Comparison of ENCODE assay signal across 12 cellular contexts in the genomic region with DNA sequence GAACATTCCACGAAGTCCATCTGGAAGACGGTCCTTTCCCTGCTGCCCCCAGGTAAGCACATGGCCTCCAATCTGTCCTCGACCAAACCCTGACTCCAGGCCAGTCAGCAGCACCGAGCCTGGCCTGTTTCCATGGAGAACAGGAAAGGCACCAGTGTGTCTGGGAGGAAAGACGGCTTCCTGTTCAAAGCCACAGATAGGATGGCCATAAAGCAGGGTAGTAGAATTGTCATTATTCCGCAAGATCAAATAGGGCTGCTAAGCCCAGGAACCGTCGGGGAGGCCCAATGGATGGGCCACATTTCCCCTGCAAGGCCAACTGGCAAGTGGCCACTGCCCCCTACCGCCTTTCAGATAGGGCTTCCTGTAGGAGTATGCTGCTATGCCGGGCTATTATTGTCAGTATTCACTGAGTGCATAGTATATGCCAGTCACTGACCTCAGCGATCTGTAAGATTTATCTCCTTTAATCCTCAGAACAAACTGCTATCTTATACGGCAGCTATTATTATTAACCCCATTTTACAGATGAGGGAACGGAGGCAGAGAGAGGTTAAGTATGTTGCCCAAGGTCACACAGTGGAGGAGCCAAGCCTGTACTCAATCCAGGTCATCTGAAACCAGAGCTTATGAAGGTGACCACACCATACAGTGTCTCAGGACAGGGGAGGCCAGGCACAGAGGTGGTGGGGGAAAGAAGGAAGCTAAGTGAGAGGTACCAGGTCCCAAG. TPM values are rescaled to one million over a fixed set of nuclear protein-coding genes. Genes with fewer than 3 reads are reported as not detected.
DNase-seq lines count a peak whose midpoint lies in the region; ATAC-seq, FAIRE-seq and TF ChIP-seq lines count a peak whose summit lies in the region.
"Had no signal": no experiment of that assay in that cellular context is flagged by ENCODE, and none has a peak within 500 bp of the region (broad histone marks: within the 10 kb centered on the region; RNA-seq: fewer than 3 reads in every experiment).

No MANE protein-coding gene starts in this region.

- no peak overlapping the region for H3K14ac ChIP-seq in H1 (ENCODE audit: insufficient read length)

- TF ChIP-seq EP300 in H1 (IDR thresholded peaks at IDR 0.05; ENCODE audit: borderline replicate concordance in 1 of 2, low read depth in 2 of 2, low read length in 2 of 2), result no peak

- no peak for FAIRE-seq in H1 (lab: Jason Lieb, UNC)

- no peak overlapping the region for H2BK20ac ChIP-seq in H1 (ENCODE audit: low read length)

- no peak for TF ChIP-seq POLR2A in NB4 (IDR thresholded peaks at IDR 0.05; ENCODE audit: extremely low read depth, insufficient read length)
- TF ChIP-seq POLR2A in H1 (IDR thresholded peaks at IDR 0.05; ENCODE audit: control extremely low read depth in 1 of 2, low read depth in 2 of 2, low read length in 2 of 2), result no peak

- no peak overlapping the region for H2AFZ ChIP-seq in H1 (ENCODE audit: low read length)

- no peaks in the 10 kb centered on the region for H3K79me2 ChIP-seq in H1 (ENCODE audit: control insufficient read depth in 1 of 2, insufficient read depth in 2 of 2, low read length in 2 of 2)

- H3K4me3 Mint-ChIP-seq in naive B cell, result peak overlapping the region in 7 of 8 donors; percentile 34 to 81 (median 54)
- H3K4me3 Mint-ChIP-seq: activated T-cell treated with anti-CD3 and anti-CD28 coated beads, Interleukin-2, amount 50 U/mL, for 24 hours had no signal

- no peaks in the 10 kb centered on the region; the same call in 1 of the 2 replicates for H3K23me2 ChIP-seq in H1 (ENCODE audit: low read depth, low read length)

- H3K18ac ChIP-seq in H1 (ENCODE audit: extremely low read depth, low read length), result no peak overlapping the region

- H3K27me3 Mint-ChIP-seq in naive B cell, result no peaks in the 10 kb centered on the region
- H3K27me3 Mint-ChIP-seq: activated T-cell treated with anti-CD3 and anti-CD28 coated beads, Interleukin-2, amount 50 U/mL, for 24 hours had no signal

- no peak for ATAC-seq in naive B cell (ENCODE audit: low read depth in 2 of 2)

- no peak overlapping the region for H3K27ac ChIP-seq in H1 (ENCODE audit: low read depth, low read length)
- H3K27ac ChIP-seq: VCaP had no signal

- H3K56ac ChIP-seq in H1 (replicated peaks; ENCODE audit: insufficient read length, low read depth, low read length), result no peak overlapping the region

- H2BK15ac ChIP-seq in H1 (ENCODE audit: low read length), result no peak overlapping the region

- H4K91ac ChIP-seq in H1 (replicated peaks; ENCODE audit: insufficient read length, low read length), result no peak overlapping the region

- no peak for TF ChIP-seq CTCF in NB4 (IDR thresholded peaks at IDR 0.05; ENCODE audit: low read depth, low read length)
- TF ChIP-seq CTCF in H1 (IDR thresholded peaks at IDR 0.05; ENCODE audit: control extremely low read depth in 1 of 3, insufficient read depth in 1 of 3, low read depth in 1 of 3, low read length in 3 of 3), result 0 out of 4 replicates have a peak, but pooled peaks of 1 of the 3 experiments have one; percentile 17

- no peak overlapping the region for H2BK12ac ChIP-seq in H1 (ENCODE audit: low read depth, low read length)

- peak in 1 of 2 experiments; percentile 29; a peak in 1 of 4 replicates for TF ChIP-seq RAD21 in H1 (IDR thresholded peaks at IDR 0.05 in 1 of 2, conservative IDR thresholded peaks at IDR 0.05 in 1 of 2; ENCODE audit: low read depth in 2 of 2, low read length in 2 of 2)

- no peak overlapping the region for H4K8ac ChIP-seq in H1 (ENCODE audit: extremely low read depth, insufficient read depth, low read length)

- H3K9me3 Mint-ChIP-seq in naive B cell, result no peaks in the 10 kb centered on the region
- H3K9me3 Mint-ChIP-seq: activated T-cell treated with anti-CD3 and anti-CD28 coated beads, Interleukin-2, amount 50 U/mL, for 24 hours had no signal

- CTCF ChIA-PET in H1 (lab: Charles Lee; ENCODE audit: partially characterized antibody), result interaction anchor here (0.6 to 1.9 kb wide), 9 partner anchors 10 to 562 kb away, joined by 3 to 7 read pairs (median 3); no protein-coding TSS in a partner anchor

- H3K79me1 ChIP-seq in H1 (ENCODE audit: low read depth, low read length), result no peaks in the 10 kb centered on the region

- H4K5ac ChIP-seq in H1 (ENCODE audit: insufficient read length, low read depth, low read length), result no peak overlapping the region

- POLR2A ChIA-PET in H1 (lab: Charles Lee; ENCODE audit: partially characterized antibody), result interaction anchor here (1.2 kb wide), 1 partner anchor 9 kb away, joined by 5 read pairs; no protein-coding TSS in a partner anchor

- H3K9ac ChIP-seq in H1 (replicated peaks in 1 of 4; ENCODE audit: extremely low read depth in 1 of 4, low read depth in 3 of 4, low read length in 3 of 4), result no peak overlapping the region

- no peaks in the 10 kb centered on the region for H3K27me3 ChIP-seq in H1 (replicated peaks in 1 of 4; ENCODE audit: control insufficient read depth in 3 of 4, extremely low read depth in 1 of 4, insufficient read depth in 3 of 4, low read length in 3 of 4)

- no peak overlapping the region for H3K23ac ChIP-seq in H1 (ENCODE audit: insufficient read length)

- DNase-seq in Ammon's horn (ENCODE audit: low spot score) (peak; percentile 65), NB4 (ENCODE audit: low read depth) (peak; percentile 79), H1 (ENCODE audit: low read depth in 1 of 2, low spot score in 2 of 2) (no peak), naive B cell (no peak), iPS-NIHi7 (ENCODE audit: extremely low spot score) (no peak), SHP77 treated with DMSO at 0.1 percent for 48 hours (lab: John Stamatoyannopoulos, UW) (no peak)
- no peak for DNase-seq in activated T-cell treated with anti-CD3 and anti-CD28 coated beads, Interleukin-2, amount 50 U/mL, for 1 hour
- no peak for DNase-seq in stimulated activated CD4-positive, alpha-beta T cell treated with anti-CD3 and anti-CD28 coated beads, Interleukin-2, amount 100 ng/mL, for 48 hours
- DNase-seq: activated T-cell treated with anti-CD3 and anti-CD28 coated beads, Interleukin-2, amount 50 U/mL, for 24 hours; NCI-H2081; stimulated activated CD4-positive, alpha-beta T cell treated with anti-CD3 and anti-CD28 coated beads, Interleukin-4, amount 100 ng/mL, for 4 hours had no signal

- peaks cover 42 to 60% (median 60%) of the 10 kb centered on the region in 3 donors for H3K4me1 Mint-ChIP-seq in naive B cell

- peaks cover 0 to 7% of the 10 kb centered on the region in 2 donors for H3K36me3 Mint-ChIP-seq in naive B cell

- no peak overlapping the region for H2AK5ac ChIP-seq in H1 (ENCODE audit: low read depth, low read length)

- H3K4me2 ChIP-seq in H1 (ENCODE audit: insufficient read depth in 1 of 2, low read depth in 2 of 2, low read length in 2 of 2), result no peak overlapping the region

- no peaks in the 10 kb centered on the region for H4K20me1 ChIP-seq in H1 (replicated peaks in 1 of 2; ENCODE audit: control insufficient read depth in 1 of 2, insufficient read depth in 2 of 2, low read length in 2 of 2)

- H2BK120ac ChIP-seq in H1 (replicated peaks; ENCODE audit: low read depth, low read length), result no peak overlapping the region

- no peak overlapping the region for H2BK5ac ChIP-seq in H1 (ENCODE audit: low read depth, low read length)

- H3K9me3 ChIP-seq in H1 (ENCODE audit: insufficient read depth in 2 of 2, low read depth in 1 of 2, low read length in 1 of 2), result no peaks in the 10 kb centered on the region

- peak overlapping the region in 5 of 6 donors; percentile 31 to 92 (median 80) for H3K27ac Mint-ChIP-seq in naive B cell
- H3K27ac Mint-ChIP-seq: activated T-cell treated with anti-CD3 and anti-CD28 coated beads, Interleukin-2, amount 50 U/mL, for 24 hours had no signal

- H3K4me3 ChIP-seq in NB4 (ENCODE audit: low read depth, low read length) (no peak overlapping the region), H1 (ENCODE audit: extremely low read depth in 1 of 4, insufficient read depth in 2 of 4, low read depth in 3 of 4, low read length in 4 of 4) (no peak overlapping the region)

- WGBS in H1 (ENCODE audit: extremely low coverage in 1 of 2, insufficient coverage in 1 of 2, insufficient read length in 1 of 2, insufficient replicate concordance in 2 of 2, low coverage in 1 of 2, low lambda C conversion rate in 2 of 2, missing lambda C conversion rate in 1 of 2), 2 experiments, result 87% methylated on average over 13 of the region's 13 CpGs; no CpG with 5 or more reads in 1 of the 2 experiments

- H3K36me3 ChIP-seq in H1 (ENCODE audit: control insufficient read depth in 2 of 4, insufficient read depth in 4 of 4, low read length in 3 of 4), result no peaks in the 10 kb centered on the region

- H3K4ac ChIP-seq in H1 (replicated peaks; ENCODE audit: insufficient read length, low read depth, low read length), result no peak overlapping the region

- H3K4me1 ChIP-seq in H1 (replicated peaks in 1 of 4; ENCODE audit: control insufficient read depth in 3 of 4, insufficient read depth in 4 of 4, low read length in 3 of 4), result no peaks in the 10 kb centered on the region; a peak in 1 of 7 replicates

TF ChIP-seq in H1, 55 proteins besides CTCF, POLR2A, EP300 and RAD21:
- TF ChIP-seq, protein P1, sequence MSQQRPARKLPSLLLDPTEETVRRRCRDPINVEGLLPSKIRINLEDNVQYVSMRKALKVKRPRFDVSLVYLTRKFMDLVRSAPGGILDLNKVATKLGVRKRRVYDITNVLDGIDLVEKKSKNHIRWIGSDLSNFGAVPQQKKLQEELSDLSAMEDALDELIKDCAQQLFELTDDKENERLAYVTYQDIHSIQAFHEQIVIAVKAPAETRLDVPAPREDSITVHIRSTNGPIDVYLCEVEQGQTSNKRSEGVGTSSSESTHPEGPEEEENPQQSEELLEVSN (IDR thresholded peaks at IDR 0.05), result no peak
- no peak for TF ChIP-seq BCL11A (IDR thresholded peaks at IDR 0.05; ENCODE audit: low read depth in 2 of 2, low read length in 2 of 2)
- TF ChIP-seq, protein P2, sequence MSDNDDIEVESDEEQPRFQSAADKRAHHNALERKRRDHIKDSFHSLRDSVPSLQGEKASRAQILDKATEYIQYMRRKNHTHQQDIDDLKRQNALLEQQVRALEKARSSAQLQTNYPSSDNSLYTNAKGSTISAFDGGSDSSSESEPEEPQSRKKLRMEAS (IDR thresholded peaks at IDR 0.05), result 0 out of 2 replicates have a peak, but pooled peaks have one; percentile 14

RNA-seq across cellular contexts. Expression of a gene that starts 23.0 kb away (rescaled TPM):
- total RNA-seq in H1 (2021; fragmentation: NEBNext Ultra II Directional; extraction: Animal tissue kit (Norgen Biotek cat#: 25700)), result 5.6 and 6.9 TPM in 2 replicates
- polyA plus RNA-seq in H1 (2011; rRNA removed) (6.1 and 7.5 TPM in 2 replicates), naive B cell (ENCODE audit: low read depth in 6 of 6) (100 to 1,000 TPM in 2 of 6 donors, 10 to 100 TPM in 4; 65.1 to 119 (median 92.5) TPM)
- polyA plus RNA-seq in H1 (2011; cell fraction: cytosol; rRNA removed), result 8.9 TPM
- 20.7 TPM for polyA plus RNA-seq in H1 (2011; cell fraction: nucleus; rRNA removed)
- 4.6 to 7.2 TPM (median 5.9 TPM) in 4 replicates for polyA plus RNA-seq in H1 (2012, experiment 1 of 2)
- 0.89 TPM for polyA plus RNA-seq in H1 (2012, experiment 2 of 2)
- 2.1 TPM for polyA plus RNA-seq in H1 (2013, experiment 1 of 2)
- 1.8 TPM for polyA plus RNA-seq in H1 (2013, experiment 2 of 2)
- 19.9 and 20.7 TPM in 2 replicates for polyA minus RNA-seq in H1 (2011; rRNA and poly(A)+ RNA removed)
- 9.5 TPM for polyA minus RNA-seq in H1 (2011; cell fraction: cytosol; rRNA and poly(A)+ RNA removed)
- 28.3 TPM for polyA minus RNA-seq in H1 (2011; cell fraction: nucleus; rRNA and poly(A)+ RNA removed)

Comparison
In these comparisons a context has a peak if more than half of its experiments do, and no peak if none do; other contexts are left out.
1. DNase-seq: peak in Ammon's horn (single experiment) and NB4 (single experiment); none in H1 (0 of 2), naive B cell (single experiment), activated T-cell treated with anti-CD3 and anti-CD28 coated beads, Interleukin-2, amount 50 U/mL, for 1 hour (single experiment), iPS-NIHi7 (single experiment), SHP77 treated with DMSO at 0.1 percent for 48 hours (single experiment) and stimulated activated CD4-positive, alpha-beta T cell treated with anti-CD3 and anti-CD28 coated beads, Interleukin-2, amount 100 ng/mL, for 48 hours (0 of 2).